In the genomic region with DNA sequence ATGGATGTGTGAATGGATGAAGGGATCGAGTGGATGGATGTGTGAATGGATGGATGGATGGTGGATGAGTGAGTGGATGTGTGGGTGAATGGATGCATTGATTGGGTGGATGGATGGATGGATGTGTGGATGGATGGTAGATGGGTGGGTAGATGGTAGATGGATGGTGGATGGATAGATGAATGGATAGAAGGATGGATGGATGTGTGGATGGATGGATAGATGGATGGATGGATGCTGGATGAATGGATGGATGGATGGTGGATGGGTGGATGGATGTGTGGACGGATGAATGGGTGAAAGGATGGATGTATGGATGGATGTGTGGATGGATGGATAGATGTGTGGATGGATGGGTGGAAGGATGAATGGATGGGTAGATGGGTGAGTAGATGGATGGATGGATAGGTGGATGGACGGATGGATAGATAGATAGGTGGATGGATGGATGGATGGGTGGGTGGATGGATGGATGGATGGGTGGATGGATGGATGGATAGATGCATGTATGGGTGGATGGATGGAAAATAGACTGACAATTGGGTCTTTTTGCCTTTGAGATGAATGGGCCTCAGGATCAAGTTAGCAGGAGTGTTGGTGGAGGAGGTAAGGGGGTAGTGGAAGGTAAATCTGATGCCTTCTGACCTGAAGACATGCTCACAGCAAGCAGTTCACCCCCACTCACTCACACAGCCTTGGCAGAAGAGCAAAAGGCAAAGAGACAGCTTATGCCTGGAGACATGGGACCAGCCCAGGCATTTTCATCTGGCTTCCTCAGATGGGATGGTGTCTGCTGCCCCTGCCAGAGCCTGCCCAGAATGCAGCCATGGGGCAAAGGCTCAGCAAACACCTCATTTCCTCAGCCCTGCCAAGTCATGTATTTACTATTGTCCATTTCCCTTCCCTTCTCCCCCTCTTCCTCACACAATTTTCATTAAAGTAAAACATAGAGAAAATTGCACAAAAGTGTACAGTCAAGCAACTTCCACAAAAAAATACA, we compare ENCODE assay signal across 2 cellular contexts.
TF ChIP-seq lines count a peak whose summit lies in the region.

No MANE protein-coding gene starts in this region.

TF ChIP-seq in IMR-90, 13 proteins besides CTCF, POLR2A, EP300 and RAD21:
- TF ChIP-seq RFX5 (IDR thresholded peaks at IDR 0.05; ENCODE audit: low read depth, low read length) (no peak), CEBPB (IDR thresholded peaks at IDR 0.05; ENCODE audit: low read depth, low read length) (no peak), MAZ (IDR thresholded peaks at IDR 0.05; ENCODE audit: borderline replicate concordance, low read depth, low read length) (no peak), BHLHE40 (IDR thresholded peaks at IDR 0.05; ENCODE audit: low read depth, low read length) (no peak), RCOR1 (IDR thresholded peaks at IDR 0.05; ENCODE audit: insufficient replicate concordance, low read length) (no peak), MAFK (IDR thresholded peaks at IDR 0.05; ENCODE audit: low read depth, low read length) (no peak), NFE2L2 (IDR thresholded peaks at IDR 0.05; ENCODE audit: low read depth, low read length) (no peak), SMC3 (IDR thresholded peaks at IDR 0.05; ENCODE audit: low read depth, low read length) (no peak), MXI1 (IDR thresholded peaks at IDR 0.05; ENCODE audit: borderline replicate concordance, low read depth, low read length) (no peak), CHD1 (IDR thresholded peaks at IDR 0.05; ENCODE audit: low read depth, low read length) (no peak), FOS (IDR thresholded peaks at IDR 0.05; ENCODE audit: low read depth, low read length) (no peak)
- TF ChIP-seq, protein P1, sequence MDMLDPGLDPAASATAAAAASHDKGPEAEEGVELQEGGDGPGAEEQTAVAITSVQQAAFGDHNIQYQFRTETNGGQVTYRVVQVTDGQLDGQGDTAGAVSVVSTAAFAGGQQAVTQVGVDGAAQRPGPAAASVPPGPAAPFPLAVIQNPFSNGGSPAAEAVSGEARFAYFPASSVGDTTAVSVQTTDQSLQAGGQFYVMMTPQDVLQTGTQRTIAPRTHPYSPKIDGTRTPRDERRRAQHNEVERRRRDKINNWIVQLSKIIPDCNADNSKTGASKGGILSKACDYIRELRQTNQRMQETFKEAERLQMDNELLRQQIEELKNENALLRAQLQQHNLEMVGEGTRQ (IDR thresholded peaks at IDR 0.05; ENCODE audit: low read depth, low read length): no peak
- TF ChIP-seq, protein P2, sequence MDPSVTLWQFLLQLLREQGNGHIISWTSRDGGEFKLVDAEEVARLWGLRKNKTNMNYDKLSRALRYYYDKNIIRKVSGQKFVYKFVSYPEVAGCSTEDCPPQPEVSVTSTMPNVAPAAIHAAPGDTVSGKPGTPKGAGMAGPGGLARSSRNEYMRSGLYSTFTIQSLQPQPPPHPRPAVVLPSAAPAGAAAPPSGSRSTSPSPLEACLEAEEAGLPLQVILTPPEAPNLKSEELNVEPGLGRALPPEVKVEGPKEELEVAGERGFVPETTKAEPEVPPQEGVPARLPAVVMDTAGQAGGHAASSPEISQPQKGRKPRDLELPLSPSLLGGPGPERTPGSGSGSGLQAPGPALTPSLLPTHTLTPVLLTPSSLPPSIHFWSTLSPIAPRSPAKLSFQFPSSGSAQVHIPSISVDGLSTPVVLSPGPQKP (IDR thresholded peaks at IDR 0.05; ENCODE audit: borderline replicate concordance, low read depth, low read length): no peak

TF ChIP-seq in K562, 482 proteins besides CTCF, POLR2A, EP300 and RAD21:
- TF ChIP-seq EHMT2 (IDR thresholded peaks at IDR 0.05) (peak; percentile 68), MGA (IDR thresholded peaks at IDR 0.05) (no peak), YBX1 (IDR thresholded peaks at IDR 0.05) (0 out of 2 replicates have a peak, but pooled peaks have one; percentile 7), MYBL2 (IDR thresholded peaks at IDR 0.05; ENCODE audit: low read depth) (no peak), MYBL2 (CRISPR knock-in tag; IDR thresholded peaks at IDR 0.05; ENCODE audit: borderline replicate concordance) (no peak)
- TF ChIP-seq, protein P3, sequence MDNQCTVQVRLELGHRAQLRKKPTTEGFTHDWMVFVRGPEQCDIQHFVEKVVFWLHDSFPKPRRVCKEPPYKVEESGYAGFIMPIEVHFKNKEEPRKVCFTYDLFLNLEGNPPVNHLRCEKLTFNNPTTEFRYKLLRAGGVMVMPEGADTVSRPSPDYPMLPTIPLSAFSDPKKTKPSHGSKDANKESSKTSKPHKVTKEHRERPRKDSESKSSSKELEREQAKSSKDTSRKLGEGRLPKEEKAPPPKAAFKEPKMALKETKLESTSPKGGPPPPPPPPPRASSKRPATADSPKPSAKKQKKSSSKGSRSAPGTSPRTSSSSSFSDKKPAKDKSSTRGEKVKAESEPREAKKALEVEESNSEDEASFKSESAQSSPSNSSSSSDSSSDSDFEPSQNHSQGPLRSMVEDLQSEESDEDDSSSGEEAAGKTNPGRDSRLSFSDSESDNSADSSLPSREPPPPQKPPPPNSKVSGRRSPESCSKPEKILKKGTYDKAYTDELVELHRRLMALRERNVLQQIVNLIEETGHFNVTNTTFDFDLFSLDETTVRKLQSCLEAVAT (IDR thresholded peaks at IDR 0.05): peak in 1 of 2 experiments; percentile 24; a peak in 1 of 4 replicates
